15 cellular contexts compared by ENCODE assay signal in the genomic region with DNA sequence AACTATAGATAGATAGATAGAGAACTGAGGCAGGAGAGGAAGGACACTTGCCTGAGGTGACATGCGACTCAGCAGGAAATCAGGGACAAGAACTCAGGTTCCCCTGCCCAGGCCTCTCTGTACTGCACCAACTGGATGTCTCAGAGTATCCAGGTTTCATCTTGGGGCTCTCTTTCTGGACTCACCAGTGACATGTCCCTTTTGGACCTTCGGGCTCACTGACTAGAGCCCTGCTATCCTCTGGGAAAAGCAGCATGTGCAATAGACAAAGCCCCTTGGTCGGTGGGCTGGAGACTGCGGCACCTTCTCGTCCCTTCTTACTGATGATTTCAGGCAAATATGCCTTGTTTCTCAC.
DNase-seq lines count a peak whose midpoint lies in the region; ATAC-seq and TF ChIP-seq lines count a peak whose summit lies in the region.
"Had no signal": no experiment of that assay in that cellular context is flagged by ENCODE, and none has a peak within 500 bp of the region (broad histone marks: within the 10 kb centered on the region; RNA-seq: fewer than 3 reads in every experiment).

No MANE protein-coding gene starts in this region.

- peaks cover 36% of the 10 kb centered on the region for H3K9me1 ChIP-seq in IMR-90 (ENCODE audit: insufficient read depth, low read length)

- H3K27me3 ChIP-seq in IMR-90 (ENCODE audit: control insufficient read depth, insufficient read depth, low read length) (no peaks in the 10 kb centered on the region), fibroblast of lung (ENCODE audit: control insufficient read depth, insufficient read depth, low read length) (no peaks in the 10 kb centered on the region), smooth muscle cell (ENCODE audit: low read depth) (no peaks in the 10 kb centered on the region)
- no peaks in the 10 kb centered on the region for H3K27me3 ChIP-seq in CD8-positive, alpha-beta memory T cell (ENCODE audit: insufficient read depth, low read length, poor library complexity, severe bottlenecking)
- H3K27me3 ChIP-seq: cardiac muscle cell, SJSA1 had no signal

- H4K20me1 ChIP-seq in IMR-90 (ENCODE audit: insufficient read depth, low read length) (peaks cover 7% of the 10 kb centered on the region; the same call in 1 of the 2 replicates), fibroblast of lung (ENCODE audit: control insufficient read depth, extremely low read depth, insufficient read depth, low read length) (no peaks in the 10 kb centered on the region), smooth muscle cell (ENCODE audit: low read depth) (peaks cover 7% of the 10 kb centered on the region)

- POLR2A ChIA-PET in IMR-90 (lab: Charles Lee; ENCODE audit: unreplicated experiment) = no interaction called here
- POLR2A ChIA-PET in CD8-positive, alpha-beta memory T cell (lab: Charles Lee) = no interaction called here

- H2BK120ac ChIP-seq in IMR-90 (ENCODE audit: low read depth, low read length) = no peak overlapping the region

- no peak overlapping the region for H3K23ac ChIP-seq in IMR-90 (ENCODE audit: low read depth, low read length)

- no peak overlapping the region for H2AK5ac ChIP-seq in IMR-90 (ENCODE audit: low read depth, low read length)

- no peak overlapping the region for H2BK15ac ChIP-seq in IMR-90 (ENCODE audit: low read depth, low read length)

- no peak for TF ChIP-seq RAD21 in IMR-90 (IDR thresholded peaks at IDR 0.05; ENCODE audit: low read length)

- peak overlapping the region; percentile 18; the same call in 1 of the 2 replicates for H3K14ac ChIP-seq in IMR-90 (replicated peaks; ENCODE audit: low read depth, low read length)

- H3K9me3 Mint-ChIP-seq in CD8-positive, alpha-beta memory T cell = no peaks in the 10 kb centered on the region
- H3K9me3 Mint-ChIP-seq: activated T-helper 2 cell treated with anti-CD3 and anti-CD28 coated beads, Interferon-gamma antibody, Interleukin-2, Interleukin-4, amounts not matched to agents 10 μg/mL and 5 μg/mL and 100 μg/mL, durations not matched to agents 14 hours and 24 hours and 36 hours; immature natural killer cell; stimulated activated naive CD8-positive, alpha-beta T cell treated with anti-CD3 and anti-CD28 coated beads, Interleukin-15, amount 100 ng/mL, for 72 hours; T-helper 1 cell treated with Interleukin-12 subunit alpha and Interleukin-12 subunit beta and Interleukin-4 antibody, amounts not matched to agents 30 μg/mL and 1 μg/mL, for 36 hours had no signal

- CTCF ChIA-PET in IMR-90 (lab: Yijun Ruan, JAX) = interaction anchor here (0.9 to 1.2 kb wide), 2 partner anchors 8 to 27 kb away, joined by 3 to 4 read pairs; no protein-coding TSS in a partner anchor
- CTCF ChIA-PET in CD8-positive, alpha-beta memory T cell (lab: Charles Lee) = interaction anchor here (1.5 kb wide), 1 partner anchor 11 kb away, joined by 4 read pairs; no protein-coding TSS in a partner anchor

- no peak overlapping the region for H3K4me2 ChIP-seq in IMR-90 (ENCODE audit: low read depth, low read length)
- H3K4me2 ChIP-seq in fibroblast of lung (ENCODE audit: extremely low read depth, insufficient read depth, low read length) = peak overlapping the region; percentile 38
- peak overlapping the region; percentile 19 for H3K4me2 ChIP-seq in smooth muscle cell

- no TSS peak for BruUV-seq in IMR-90 (replicated peaks; lab: Mats Ljungman, UMichigan)

- no peak overlapping the region for H4K8ac ChIP-seq in IMR-90 (ENCODE audit: low read depth in 2 of 2, low read length in 2 of 2)

- H4K91ac ChIP-seq in IMR-90 (ENCODE audit: insufficient read depth, low read depth, low read length) = peak overlapping the region; percentile 43; the same call in 1 of the 2 replicates

- no peak overlapping the region for H3K56ac ChIP-seq in IMR-90 (ENCODE audit: extremely low read depth, insufficient read depth, low read length)

- no peak for TF ChIP-seq CTCF in IMR-90 (conservative IDR thresholded peaks at IDR 0.05; ENCODE audit: low read depth, low read length)
- TF ChIP-seq CTCF in fibroblast of lung (conservative IDR thresholded peaks at IDR 0.05 in 1 of 2, IDR thresholded peaks at IDR 0.05 in 1 of 2; ENCODE audit: low read depth in 1 of 2, low read length in 2 of 2) = no peak
- no peak for TF ChIP-seq CTCF in smooth muscle cell (IDR thresholded peaks at IDR 0.05; ENCODE audit: borderline replicate concordance, insufficient read depth, poor library complexity, severe bottlenecking)

- 0 out of 2 replicates have a peak overlapping the region, but pooled peaks have one; percentile 1 for H3K18ac ChIP-seq in IMR-90 (ENCODE audit: low read depth, low read length)

- H3K9ac ChIP-seq in IMR-90 (ENCODE audit: low read depth, low read length) = no peak overlapping the region
- H3K9ac ChIP-seq in fibroblast of lung (ENCODE audit: insufficient read depth, low read length) = no peak overlapping the region
- H3K9ac ChIP-seq in smooth muscle cell (ENCODE audit: low read depth) = no peak overlapping the region

- H3K4me1 ChIP-seq in IMR-90 (ENCODE audit: control insufficient read depth, insufficient read depth, low read length) (peaks cover 32% of the 10 kb centered on the region), fibroblast of lung (ENCODE audit: control insufficient read depth, extremely low read depth, insufficient read depth, low read length) (peaks cover 24% of the 10 kb centered on the region), smooth muscle cell (ENCODE audit: low read depth) (peaks cover 19% of the 10 kb centered on the region)
- peaks cover 9% of the 10 kb centered on the region for H3K4me1 ChIP-seq in CD8-positive, alpha-beta memory T cell (ENCODE audit: insufficient read depth, low read length)

- peak overlapping the region in 2 of 8 donors; percentile 4 to 70 for H3K27ac Mint-ChIP-seq in CD8-positive, alpha-beta memory T cell
- H3K27ac Mint-ChIP-seq: activated T-helper 2 cell treated with anti-CD3 and anti-CD28 coated beads, Interferon-gamma antibody, Interleukin-2, Interleukin-4, amounts not matched to agents 10 μg/mL and 5 μg/mL and 100 μg/mL, durations not matched to agents 14 hours and 24 hours and 36 hours; stimulated activated naive CD8-positive, alpha-beta T cell treated with anti-CD3 and anti-CD28 coated beads, Interleukin-15, amount 100 ng/mL, for 72 hours; T-helper 1 cell treated with Interleukin-12 subunit alpha and Interleukin-12 subunit beta and Interleukin-4 antibody, amounts not matched to agents 30 μg/mL and 1 μg/mL, for 36 hours had no signal

- dilution Hi-C loops in IMR-90 (cut with HindIII; ENCODE audit: low sequenced_read_pairs, unreplicated experiment) = no loop called here

- H3K27me3 Mint-ChIP-seq in CD8-positive, alpha-beta memory T cell = no peaks in the 10 kb centered on the region
- H3K27me3 Mint-ChIP-seq: stimulated activated naive CD8-positive, alpha-beta T cell treated with anti-CD3 and anti-CD28 coated beads, Interleukin-15, amount 100 ng/mL, for 72 hours had no signal

- H3K4me3 ChIP-seq in IMR-90 (ENCODE audit: insufficient read depth, low read depth, low read length) = no peak overlapping the region
- no peak overlapping the region for H3K4me3 ChIP-seq in fibroblast of lung (replicated peaks in 1 of 4; ENCODE audit: control extremely low read depth in 1 of 4, insufficient read depth in 1 of 4, low read depth in 3 of 4, low read length in 4 of 4)
- H3K4me3 ChIP-seq in smooth muscle cell = no peak overlapping the region
- no peak overlapping the region for H3K4me3 ChIP-seq in CD8-positive, alpha-beta memory T cell (ENCODE audit: low read length)
- H3K4me3 ChIP-seq: cardiac muscle cell, SJSA1 had no signal

- in situ Hi-C loops in IMR-90 (cut with MboI; ENCODE audit: low sequenced_read_pairs) = no loop called here

- H2AFZ ChIP-seq in IMR-90 (replicated peaks; ENCODE audit: low read length, poor library complexity) (no peak overlapping the region), fibroblast of lung (ENCODE audit: low read length) (no peak overlapping the region), smooth muscle cell (ENCODE audit: low read depth) (no peak overlapping the region)

- no peak overlapping the region for H4K5ac ChIP-seq in IMR-90 (ENCODE audit: low read depth, low read length)

- ATAC-seq in IMR-90 (ENCODE audit: low read depth) = no peak
- ATAC-seq: stimulated activated naive CD8-positive, alpha-beta T cell treated with anti-CD3 and anti-CD28 coated beads, Interleukin-15, amount 100 ng/mL, for 72 hours had no signal

- H3F3A ChIP-seq in smooth muscle cell (ENCODE audit: low read depth) = no peaks in the 10 kb centered on the region

- 100% methylated on average over 3 of the region's 5 CpGs; no CpG with 5 or more reads in 1 of the 2 experiments for WGBS in IMR-90 (ENCODE audit: extremely low coverage in 2 of 2, insufficient read length in 1 of 2), 2 experiments
- 92% methylated on average over 5 of the region's 5 CpGs for WGBS in smooth muscle cell (ENCODE audit: low lambda C conversion rate)

- no peak overlapping the region for H2BK5ac ChIP-seq in IMR-90 (ENCODE audit: low read depth, low read length, poor library complexity, severe bottlenecking)

- H3K9me3 ChIP-seq in IMR-90 (ENCODE audit: control insufficient read depth, insufficient read depth, low read length) (no peaks in the 10 kb centered on the region), fibroblast of lung (ENCODE audit: control insufficient read depth, insufficient read depth, low read depth, low read length) (no peaks in the 10 kb centered on the region), smooth muscle cell (replicated peaks; ENCODE audit: low read depth) (no peaks in the 10 kb centered on the region)
- H3K9me3 ChIP-seq in CD8-positive, alpha-beta memory T cell (ENCODE audit: low read length) = no peaks in the 10 kb centered on the region
- H3K9me3 ChIP-seq: SJSA1 had no signal

- H3K79me2 ChIP-seq in fibroblast of lung (ENCODE audit: control insufficient read depth, insufficient read depth, low read length) (no peaks in the 10 kb centered on the region), smooth muscle cell (ENCODE audit: low read depth) (peaks cover 40% of the 10 kb centered on the region)

- H3K4me3 Mint-ChIP-seq in CD8-positive, alpha-beta memory T cell = no peak overlapping the region
- H3K4me3 Mint-ChIP-seq: stimulated activated naive CD8-positive, alpha-beta T cell treated with anti-CD3 and anti-CD28 coated beads, Interleukin-15, amount 100 ng/mL, for 72 hours; T-helper 1 cell treated with Interleukin-12 subunit alpha and Interleukin-12 subunit beta and Interleukin-4 antibody, amounts not matched to agents 30 μg/mL and 1 μg/mL, for 36 hours had no signal

- H2BK20ac ChIP-seq in IMR-90 (ENCODE audit: low read depth, low read length) = no peak overlapping the region

- peaks cover 46 to 84% (median 48%) of the 10 kb centered on the region in 3 donors for H3K4me1 Mint-ChIP-seq in CD8-positive, alpha-beta memory T cell

- intact Hi-C loops in IMR-90 (cut with micrococcal nuclease) = loop anchor here (5.0 kb wide), 1 partner anchor 111 kb away; no protein-coding TSS in a partner anchor

- H3K36me3 ChIP-seq in IMR-90 (ENCODE audit: control insufficient read depth, insufficient read depth, low read length) (no peaks in the 10 kb centered on the region; the same call in 1 of the 2 replicates), fibroblast of lung (ENCODE audit: control insufficient read depth, insufficient read depth, low read length) (no peaks in the 10 kb centered on the region), smooth muscle cell (ENCODE audit: low read depth) (no peaks in the 10 kb centered on the region)
- H3K36me3 ChIP-seq in CD8-positive, alpha-beta memory T cell (ENCODE audit: insufficient read depth, low read length) = no peaks in the 10 kb centered on the region
- H3K36me3 ChIP-seq: cardiac muscle cell had no signal

- TF ChIP-seq POLR2A in IMR-90 (IDR thresholded peaks at IDR 0.05; ENCODE audit: low read depth, low read length) = no peak

- no peak overlapping the region for H2AK9ac ChIP-seq in IMR-90 (replicated peaks; ENCODE audit: low read depth, low read length, poor library complexity)

- H3K36me3 Mint-ChIP-seq in CD8-positive, alpha-beta memory T cell = peaks cover 0 to 12% (median 2%) of the 10 kb centered on the region in 3 donors

- DNase-seq in activated T-cell treated with anti-CD3 and anti-CD28 coated beads, Interleukin-2, amount 50 U/mL, for 1 hour = peak; percentile 2
- DNase-seq in activated T-cell treated with anti-CD3 and anti-CD28 coated beads, Interleukin-2, amount 50 U/mL, for 48 hours = no peak
- DNase-seq in IMR-90 = no peak
- no peak for DNase-seq in fibroblast of lung (ENCODE audit: low read depth in 2 of 2)
- DNase-seq in smooth muscle cell (lab: John Stamatoyannopoulos, UW; ENCODE audit: unreplicated experiment) = no peak
- no peak for DNase-seq in COLO668 (lab: John Stamatoyannopoulos, UW; ENCODE audit: unreplicated experiment)
- no peak for DNase-seq in occipital lobe (lab: John Stamatoyannopoulos, UW)
- no peak for DNase-seq in CD8-positive, alpha-beta memory T cell
- DNase-seq: activated CD4-positive, alpha-beta T cell treated with anti-CD3 and anti-CD28 coated beads, Interleukin-2, amount 50 U/mL, for 1 hour; immature natural killer cell; stimulated activated naive CD8-positive, alpha-beta T cell treated with anti-CD3 and anti-CD28 coated beads, Interleukin-15, amount 100 ng/mL, for 72 hours had no signal

- H3K27ac ChIP-seq in IMR-90 (ENCODE audit: insufficient read depth, low read length) (no peak overlapping the region; the same call in 1 of the 2 replicates), fibroblast of lung (ENCODE audit: insufficient read depth, low read length) (no peak overlapping the region), smooth muscle cell (ENCODE audit: low read depth) (no peak overlapping the region)
- no peak overlapping the region for H3K27ac ChIP-seq in CD8-positive, alpha-beta memory T cell (ENCODE audit: low read depth, low read length)
- H3K27ac ChIP-seq: cardiac muscle cell, SJSA1 had no signal

- H3K4ac ChIP-seq in IMR-90 (ENCODE audit: low read depth, low read length) = peak overlapping the region; percentile 33; the same call in 1 of the 2 replicates

- H3K79me1 ChIP-seq in IMR-90 (ENCODE audit: low read depth in 1 of 2, low read length in 2 of 2) = peaks cover 30 to 65% of the 10 kb centered on the region in 2 experiments
